In the genomic region with DNA sequence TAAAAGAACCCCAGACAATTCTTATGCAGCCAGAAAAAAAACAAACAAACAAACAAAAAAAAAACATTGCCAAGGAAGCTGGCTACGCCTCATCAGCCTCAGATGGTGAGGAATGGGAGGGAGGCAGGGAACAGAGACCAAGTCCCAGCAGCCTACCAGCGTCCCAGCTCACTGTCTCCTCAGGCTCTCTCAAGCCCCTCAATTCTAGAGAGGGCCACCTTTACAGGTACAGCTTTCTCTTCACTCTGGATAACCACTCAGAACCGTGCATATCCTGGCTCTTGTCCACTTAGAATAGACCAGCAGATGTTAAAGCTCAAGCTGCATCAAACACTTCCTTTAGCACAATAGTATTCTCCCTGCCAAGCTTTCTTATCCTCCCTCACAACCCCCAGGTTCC, we compare ENCODE assay signal across 1 cellular context.
TF ChIP-seq lines count a peak whose summit lies in the region.

No MANE protein-coding gene starts in this region.

TF ChIP-seq in WTC11, 78 proteins besides CTCF, POLR2A, EP300 and RAD21 (continued from another document):
- TF ChIP-seq, protein P1, sequence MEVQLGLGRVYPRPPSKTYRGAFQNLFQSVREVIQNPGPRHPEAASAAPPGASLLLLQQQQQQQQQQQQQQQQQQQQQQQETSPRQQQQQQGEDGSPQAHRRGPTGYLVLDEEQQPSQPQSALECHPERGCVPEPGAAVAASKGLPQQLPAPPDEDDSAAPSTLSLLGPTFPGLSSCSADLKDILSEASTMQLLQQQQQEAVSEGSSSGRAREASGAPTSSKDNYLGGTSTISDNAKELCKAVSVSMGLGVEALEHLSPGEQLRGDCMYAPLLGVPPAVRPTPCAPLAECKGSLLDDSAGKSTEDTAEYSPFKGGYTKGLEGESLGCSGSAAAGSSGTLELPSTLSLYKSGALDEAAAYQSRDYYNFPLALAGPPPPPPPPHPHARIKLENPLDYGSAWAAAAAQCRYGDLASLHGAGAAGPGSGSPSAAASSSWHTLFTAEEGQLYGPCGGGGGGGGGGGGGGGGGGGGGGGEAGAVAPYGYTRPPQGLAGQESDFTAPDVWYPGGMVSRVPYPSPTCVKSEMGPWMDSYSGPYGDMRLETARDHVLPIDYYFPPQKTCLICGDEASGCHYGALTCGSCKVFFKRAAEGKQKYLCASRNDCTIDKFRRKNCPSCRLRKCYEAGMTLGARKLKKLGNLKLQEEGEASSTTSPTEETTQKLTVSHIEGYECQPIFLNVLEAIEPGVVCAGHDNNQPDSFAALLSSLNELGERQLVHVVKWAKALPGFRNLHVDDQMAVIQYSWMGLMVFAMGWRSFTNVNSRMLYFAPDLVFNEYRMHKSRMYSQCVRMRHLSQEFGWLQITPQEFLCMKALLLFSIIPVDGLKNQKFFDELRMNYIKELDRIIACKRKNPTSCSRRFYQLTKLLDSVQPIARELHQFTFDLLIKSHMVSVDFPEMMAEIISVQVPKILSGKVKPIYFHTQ (CRISPR knock-in tag; IDR thresholded peaks at IDR 0.05) = no peak
TF ChIP-seq in WTC11: peak in this region for 0.
